Comparison of ENCODE assay signal across 1 cellular context in genomic region chr1:16210581-16210980, GRCh38.
TF ChIP-seq lines count a peak whose summit lies in the region.

No MANE protein-coding gene starts in this region.

TF ChIP-seq in IMR-90, 13 proteins besides CTCF, POLR2A, EP300 and RAD21:
- TF ChIP-seq MXI1 (IDR thresholded peaks at IDR 0.05; ENCODE audit: borderline replicate concordance, low read depth, low read length) (no peak), MAFK (IDR thresholded peaks at IDR 0.05; ENCODE audit: low read depth, low read length) (no peak), RFX5 (IDR thresholded peaks at IDR 0.05; ENCODE audit: low read depth, low read length) (no peak), SMC3 (IDR thresholded peaks at IDR 0.05; ENCODE audit: low read depth, low read length) (no peak), USF2 (IDR thresholded peaks at IDR 0.05; ENCODE audit: low read depth, low read length) (no peak), RCOR1 (IDR thresholded peaks at IDR 0.05; ENCODE audit: insufficient replicate concordance, low read length) (no peak), MAZ (IDR thresholded peaks at IDR 0.05; ENCODE audit: borderline replicate concordance, low read depth, low read length) (no peak), ELK1 (IDR thresholded peaks at IDR 0.05; ENCODE audit: borderline replicate concordance, low read depth, low read length) (no peak), CEBPB (IDR thresholded peaks at IDR 0.05; ENCODE audit: low read depth, low read length) (no peak), NFE2L2 (IDR thresholded peaks at IDR 0.05; ENCODE audit: low read depth, low read length) (no peak), BHLHE40 (IDR thresholded peaks at IDR 0.05; ENCODE audit: low read depth, low read length) (no peak), FOS (IDR thresholded peaks at IDR 0.05; ENCODE audit: low read depth, low read length) (no peak), CHD1 (IDR thresholded peaks at IDR 0.05; ENCODE audit: low read depth, low read length) (no peak)
TF ChIP-seq in IMR-90: peak in this region for 0.
